In the genomic region with DNA sequence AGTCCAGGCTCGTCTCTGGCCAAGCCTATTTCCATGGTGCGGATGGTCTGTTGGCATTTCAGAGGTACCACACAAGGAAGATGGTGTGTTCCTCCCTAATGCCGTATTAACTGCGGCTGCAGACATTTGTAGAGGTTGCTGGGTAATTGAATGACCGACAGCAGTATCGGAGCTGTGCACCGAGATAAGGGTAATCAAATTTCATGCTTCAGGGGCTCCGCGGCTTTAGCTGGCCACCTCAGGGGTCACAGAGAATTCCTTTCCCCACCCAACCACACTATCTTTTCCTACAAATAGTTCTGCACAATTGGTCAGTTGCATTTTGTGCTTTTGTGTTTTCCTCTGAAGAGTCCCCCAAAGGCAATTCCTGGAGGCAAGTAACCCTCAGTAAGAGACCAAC, we compare ENCODE assay signal across 32 cellular contexts.
"Had no signal": no experiment of that assay in that cellular context is flagged by ENCODE, and none has a peak within 500 bp of the region (broad histone marks: within the 10 kb centered on the region; RNA-seq: fewer than 3 reads in every experiment).

No MANE protein-coding gene starts in this region.

- H3K36me3 ChIP-seq: brain microvascular endothelial cell, esophagus squamous epithelium, gastroesophageal sphincter, WERI-Rb-1 had no signal

- H3K4me1 Mint-ChIP-seq: activated B cell treated with CpG ODN at 0.5 μM for 24 hours; activated T-helper 17 cell treated with anti-CD3 and anti-CD28 coated beads, Interleukin-2, amount 50 U/mL, for 72 hours; central memory CD8-positive, alpha-beta T cell; T-helper 17 cell had no signal

- H3K4me3 Mint-ChIP-seq: activated B cell treated with CpG ODN at 0.5 μM for 24 hours; activated CD8-positive, alpha-beta T cell treated with anti-CD3 and anti-CD28 coated beads for 36 hours; activated naive CD8-positive, alpha-beta T cell; activated T-cell treated with anti-CD3 and anti-CD28 coated beads, Interleukin-2, amount 50 U/mL, for 4 hours; activated T-helper 17 cell treated with anti-CD3 and anti-CD28 coated beads, Interleukin-2, amount 50 U/mL, for 72 hours; central memory CD8-positive, alpha-beta T cell; dendritic cell treated with granulocyte-macrophage colony-stimulating factor and Interleukin-4, amounts not matched to agents 40 ng/mL and 50 ng/mL, for 4 days; T-helper 17 cell; T-helper 2 cell treated with Interferon-gamma antibody and Interleukin-4, amounts not matched to agents 5 μg/mL and 100 μg/mL, for 36 hours had no signal

- DNase-seq: activated B cell treated with CpG ODN at 0.5 μM for 24 hours; activated CD4-positive, alpha-beta T cell treated with anti-CD3 and anti-CD28 coated beads for 48 hours; activated CD4-positive, alpha-beta T cell treated with anti-CD3 and anti-CD28 coated beads, Interleukin-2, amount 50 U/mL, for 1 hour; activated CD4-positive, alpha-beta T cell treated with anti-CD3 and anti-CD28 coated beads, Interleukin-2, amount 50 U/mL, for 48 hours; activated CD8-positive, alpha-beta memory T cell treated with anti-CD3 and anti-CD28 coated beads for 24 hours; activated CD8-positive, alpha-beta T cell treated with anti-CD3 and anti-CD28 coated beads for 36 hours; activated effector memory CD4-positive, alpha-beta T cell treated with Interleukin-2 at 50 U/mL for 16 hours; activated gamma-delta T cell treated with Interleukin-2 at 50 U/mL for 16 hours; activated naive CD4-positive, alpha-beta T cell treated with anti-CD3 and anti-CD28 coated beads, Interleukin-2, amount 50 U/mL, for 16 hours; activated naive CD4-positive, alpha-beta T cell treated with Interleukin-2 at 50 U/mL for 16 hours; activated T-cell treated with anti-CD3 and anti-CD28 coated beads, Interleukin-2, amount 50 U/mL, for 4 hours; amniotic stem cell; anterior cingulate cortex; brain microvascular endothelial cell; dorsolateral prefrontal cortex; effector CD8-positive, alpha-beta T cell; esophagus squamous epithelium; foreskin melanocyte; head of caudate nucleus; T-helper 1 cell; T-helper 17 cell; T1000; WERI-Rb-1 had no signal

- H3K4me3 ChIP-seq: coronary artery, dorsolateral prefrontal cortex, esophagus squamous epithelium, gastroesophageal sphincter had no signal

- H3K27ac ChIP-seq: brain microvascular endothelial cell, coronary artery, dorsolateral prefrontal cortex, epithelial cell of prostate, esophagus squamous epithelium, gastroesophageal sphincter, WERI-Rb-1 had no signal

- H3K4me1 ChIP-seq: esophagus squamous epithelium, gastroesophageal sphincter had no signal

- H3K27me3 ChIP-seq: brain microvascular endothelial cell, dorsolateral prefrontal cortex had no signal

- ATAC-seq: activated CD4-positive, CD25-positive, alpha-beta regulatory T cell treated with anti-CD3 and anti-CD28 coated beads, Interleukin-2, amount 50 U/mL, for 24 hours; activated CD8-positive, alpha-beta T cell treated with anti-CD3 and anti-CD28 coated beads for 36 hours; activated T-cell treated with anti-CD3 and anti-CD28 coated beads, Interleukin-2, amount 50 U/mL, for 4 hours; activated T-helper 17 cell treated with anti-CD3 and anti-CD28 coated beads, Interleukin-2, amount 50 U/mL, for 72 hours; gastroesophageal sphincter; T-helper 17 cell had no signal

- H3K27ac Mint-ChIP-seq: activated B cell treated with CpG ODN at 0.5 μM for 24 hours; activated CD8-positive, alpha-beta T cell treated with anti-CD3 and anti-CD28 coated beads for 36 hours; activated naive CD8-positive, alpha-beta T cell; activated T-helper 17 cell treated with anti-CD3 and anti-CD28 coated beads, Interleukin-2, amount 50 U/mL, for 72 hours; dendritic cell treated with granulocyte-macrophage colony-stimulating factor and Interleukin-4, amounts not matched to agents 40 ng/mL and 50 ng/mL, for 4 days; T-helper 17 cell; T-helper 2 cell treated with Interferon-gamma antibody and Interleukin-4, amounts not matched to agents 5 μg/mL and 100 μg/mL, for 36 hours had no signal

- H3K9me3 ChIP-seq: esophagus squamous epithelium, gastroesophageal sphincter had no signal

- H3K9me3 Mint-ChIP-seq: activated CD8-positive, alpha-beta T cell treated with anti-CD3 and anti-CD28 coated beads for 36 hours; activated T-helper 17 cell treated with anti-CD3 and anti-CD28 coated beads, Interleukin-2, amount 50 U/mL, for 72 hours; T-helper 2 cell treated with Interferon-gamma antibody and Interleukin-4, amounts not matched to agents 5 μg/mL and 100 μg/mL, for 36 hours had no signal

- H3K27me3 Mint-ChIP-seq: activated B cell treated with CpG ODN at 0.5 μM for 24 hours; activated naive CD8-positive, alpha-beta T cell; central memory CD8-positive, alpha-beta T cell had no signal

- H3K36me3 Mint-ChIP-seq: activated naive CD8-positive, alpha-beta T cell had no signal
